ENCODE assay signal across 31 cellular contexts in genomic region chr9:134585021-134585561, GRCh38. TPM values are rescaled to one million over a fixed set of nuclear protein-coding genes. Genes with fewer than 3 reads are reported as not detected.
DNase-seq lines count a peak whose midpoint lies in the region; ATAC-seq and TF ChIP-seq lines count a peak whose summit lies in the region.
"Had no signal": no experiment of that assay in that cellular context is flagged by ENCODE, and none has a peak within 500 bp of the region (broad histone marks: within the 10 kb centered on the region; RNA-seq: fewer than 3 reads in every experiment).

No MANE protein-coding gene starts in this region.

- H2AK5ac ChIP-seq in IMR-90 (ENCODE audit: low read depth, low read length), result no peak overlapping the region

- no peak overlapping the region for H3K23ac ChIP-seq in IMR-90 (ENCODE audit: low read depth, low read length)

- H3K9me3 ChIP-seq in IMR-90 (ENCODE audit: control insufficient read depth, insufficient read depth, low read length) (peaks cover 2% of the 10 kb centered on the region; the same call in 1 of the 2 replicates), smooth muscle cell (replicated peaks; ENCODE audit: low read depth) (peaks cover under 1% of the 10 kb centered on the region)

- H2BK120ac ChIP-seq in IMR-90 (ENCODE audit: low read depth, low read length), result no peak overlapping the region

- H3K27ac Mint-ChIP-seq in activated CD4-positive, alpha-beta T cell treated with anti-CD3 and anti-CD28 coated beads, Interleukin-2, amount 10 ng/mL, durations not matched to agents 24 days and 14 days, result no peak overlapping the region
- H3K27ac Mint-ChIP-seq: activated naive CD8-positive, alpha-beta T cell; activated T-helper 17 cell treated with anti-CD3 and anti-CD28 coated beads, Interleukin-2, amount 50 U/mL, for 72 hours; CD4-positive, CD25-positive, alpha-beta regulatory T cell; immature natural killer cell; stimulated activated memory B cell treated with anti-CD40 and anti-IgM and Interleukin-4, amounts not matched to agents 10 μg/mL and 1 μg/mL and 100 μg/mL, for 72 hours had no signal

- H3K4me1 ChIP-seq in IMR-90 (ENCODE audit: control insufficient read depth, insufficient read depth, low read length), result peaks cover 8% of the 10 kb centered on the region
- H3K4me1 ChIP-seq in smooth muscle cell (ENCODE audit: low read depth), result no peaks in the 10 kb centered on the region

- H3K79me1 ChIP-seq in IMR-90 (ENCODE audit: low read depth in 1 of 2, low read length in 2 of 2), result no peaks in the 10 kb centered on the region

- H3K4me2 ChIP-seq in IMR-90 (ENCODE audit: low read depth, low read length) (no peak overlapping the region), smooth muscle cell (peak overlapping the region; percentile 38)

- no peak overlapping the region for H3K14ac ChIP-seq in IMR-90 (replicated peaks; ENCODE audit: low read depth, low read length)

- TF ChIP-seq RAD21 in IMR-90 (IDR thresholded peaks at IDR 0.05; ENCODE audit: low read length), result no peak

- BruUV-seq in IMR-90 (replicated peaks; lab: Mats Ljungman, UMichigan), result no TSS peak

- H3K36me3 Mint-ChIP-seq in activated CD4-positive, alpha-beta T cell treated with anti-CD3 and anti-CD28 coated beads, Interleukin-2, amount 10 ng/mL, durations not matched to agents 24 days and 14 days (ENCODE audit: low read depth), result no peaks in the 10 kb centered on the region
- H3K36me3 Mint-ChIP-seq: CD4-positive, CD25-positive, alpha-beta regulatory T cell; immature natural killer cell; stimulated activated memory B cell treated with anti-CD40 and anti-IgM and Interleukin-4, amounts not matched to agents 10 μg/mL and 1 μg/mL and 100 μg/mL, for 72 hours had no signal

- H3K4me3 ChIP-seq in IMR-90 (ENCODE audit: insufficient read depth, low read depth, low read length) (no peak overlapping the region), lower leg skin (ENCODE audit: low read depth, poor library complexity, severe bottlenecking) (no peak overlapping the region), smooth muscle cell (no peak overlapping the region)

- no peak overlapping the region for H4K91ac ChIP-seq in IMR-90 (ENCODE audit: insufficient read depth, low read depth, low read length)

- H3K18ac ChIP-seq in IMR-90 (ENCODE audit: low read depth, low read length), result no peak overlapping the region

- POLR2A ChIA-PET in IMR-90 (lab: Charles Lee; ENCODE audit: unreplicated experiment), result no interaction called here

- no peak overlapping the region for H4K8ac ChIP-seq in IMR-90 (ENCODE audit: low read depth in 2 of 2, low read length in 2 of 2)

- no peaks in the 10 kb centered on the region for H3K27me3 ChIP-seq in IMR-90 (ENCODE audit: control insufficient read depth, insufficient read depth, low read length)
- no peaks in the 10 kb centered on the region for H3K27me3 ChIP-seq in smooth muscle cell (ENCODE audit: low read depth)

- no peak overlapping the region for H2BK15ac ChIP-seq in IMR-90 (ENCODE audit: low read depth, low read length)

- H4K20me1 ChIP-seq in IMR-90 (ENCODE audit: insufficient read depth, low read length), result no peaks in the 10 kb centered on the region
- no peaks in the 10 kb centered on the region for H4K20me1 ChIP-seq in smooth muscle cell (ENCODE audit: low read depth)

- H3K9ac ChIP-seq in IMR-90 (ENCODE audit: low read depth, low read length), result no peak overlapping the region
- H3K9ac ChIP-seq in smooth muscle cell (ENCODE audit: low read depth), result no peak overlapping the region

- intact Hi-C loops in activated CD4-positive, alpha-beta T cell treated with anti-CD3 and anti-CD28 coated beads, Interleukin-2, amount 10 ng/mL, durations not matched to agents 24 days and 14 days (cut with micrococcal nuclease), result no loop called here
- intact Hi-C loops in IMR-90 (cut with micrococcal nuclease) (no loop called here), lower leg skin (cut with DNase I; ENCODE audit: low total_unique reads) (no loop called here)

- H3K4me3 Mint-ChIP-seq in activated CD4-positive, alpha-beta T cell treated with anti-CD3 and anti-CD28 coated beads, Interleukin-2, amount 10 ng/mL, durations not matched to agents 24 days and 14 days, result no peak overlapping the region
- H3K4me3 Mint-ChIP-seq: activated naive CD8-positive, alpha-beta T cell; activated T-helper 17 cell treated with anti-CD3 and anti-CD28 coated beads, Interleukin-2, amount 50 U/mL, for 72 hours; CD4-positive, CD25-positive, alpha-beta regulatory T cell; immature natural killer cell; naive B cell; stimulated activated memory B cell treated with anti-CD40 and anti-IgM and Interleukin-4, amounts not matched to agents 10 μg/mL and 1 μg/mL and 100 μg/mL, for 72 hours had no signal

- peaks cover 5% of the 10 kb centered on the region for H3F3A ChIP-seq in smooth muscle cell (ENCODE audit: low read depth)

- ATAC-seq in IMR-90 (ENCODE audit: low read depth) (no peak), GM21528 (IDR thresholded peaks at IDR 0.05; ENCODE audit: low FRiP score, unreplicated experiment) (no peak)
- ATAC-seq: activated T-helper 17 cell treated with anti-CD3 and anti-CD28 coated beads, Interleukin-2, amount 50 U/mL, for 72 hours; HCT116; left colon; stimulated activated memory B cell treated with anti-CD40 and anti-IgM and Interleukin-4, amounts not matched to agents 10 μg/mL and 1 μg/mL and 100 μg/mL, for 72 hours had no signal

- H3K27ac ChIP-seq in IMR-90 (ENCODE audit: insufficient read depth, low read length), result no peak overlapping the region
- H3K27ac ChIP-seq in smooth muscle cell (ENCODE audit: low read depth), result peak overlapping the region; percentile 87
- H3K27ac ChIP-seq: epithelial cell of prostate had no signal

- in situ Hi-C loops in IMR-90 (cut with MboI; ENCODE audit: low sequenced_read_pairs), result no loop called here

- CTCF ChIA-PET in IMR-90 (lab: Yijun Ruan, JAX), result interaction anchor here (1.0 to 1.1 kb wide), 2 partner anchors 56 to 87 kb away, joined by 3 read pairs; partner anchors contain the start of gene COL5A1

- H4K5ac ChIP-seq in IMR-90 (ENCODE audit: low read depth, low read length), result no peak overlapping the region

- no peaks in the 10 kb centered on the region for H3K9me3 Mint-ChIP-seq in activated CD4-positive, alpha-beta T cell treated with anti-CD3 and anti-CD28 coated beads, Interleukin-2, amount 10 ng/mL, durations not matched to agents 24 days and 14 days
- H3K9me3 Mint-ChIP-seq: activated T-helper 17 cell treated with anti-CD3 and anti-CD28 coated beads, Interleukin-2, amount 50 U/mL, for 72 hours had no signal

- no peak overlapping the region for H2BK20ac ChIP-seq in IMR-90 (ENCODE audit: low read depth, low read length)

- H3K4me1 Mint-ChIP-seq in activated CD4-positive, alpha-beta T cell treated with anti-CD3 and anti-CD28 coated beads, Interleukin-2, amount 10 ng/mL, durations not matched to agents 24 days and 14 days, result no peaks in the 10 kb centered on the region
- H3K4me1 Mint-ChIP-seq: activated T-helper 17 cell treated with anti-CD3 and anti-CD28 coated beads, Interleukin-2, amount 50 U/mL, for 72 hours; CD4-positive, CD25-positive, alpha-beta regulatory T cell; immature natural killer cell; stimulated activated memory B cell treated with anti-CD40 and anti-IgM and Interleukin-4, amounts not matched to agents 10 μg/mL and 1 μg/mL and 100 μg/mL, for 72 hours had no signal

- TF ChIP-seq POLR2A in IMR-90 (IDR thresholded peaks at IDR 0.05; ENCODE audit: low read depth, low read length) (no peak), lower leg skin (IDR thresholded peaks at IDR 0.05) (no peak)

- peak; percentile 44 for DNase-seq in activated CD4-positive, alpha-beta T cell treated with anti-CD3 and anti-CD28 coated beads, Interleukin-2, amount 10 ng/mL, durations not matched to agents 24 days and 14 days
- no peak for DNase-seq in activated CD4-positive, alpha-beta T cell treated with anti-CD3 and anti-CD28 coated beads, Interleukin-2, amount 50 U/mL, for 48 hours
- DNase-seq in IMR-90, result no peak
- peak; percentile 7 to 80 for DNase-seq in lower leg skin (ENCODE audit: low spot score in 2 of 2)
- DNase-seq in smooth muscle cell (lab: John Stamatoyannopoulos, UW; ENCODE audit: unreplicated experiment), result no peak
- no peak for DNase-seq in amniotic stem cell (lab: John Stamatoyannopoulos, UW)
- DNase-seq in DMS53 (lab: John Stamatoyannopoulos, UW), result no peak
- DNase-seq: activated CD4-positive, alpha-beta T cell treated with anti-CD3 and anti-CD28 coated beads for 48 hours; anterior cingulate cortex; Calu3; CD4-positive, CD25-positive, alpha-beta regulatory T cell; DND-41; effector CD4-positive, alpha-beta T cell; GF-D8; immature natural killer cell; left colon; midbrain; naive B cell; NCI-H1436 treated with DMSO at 0.1 percent for 48 hours; NCI-H2107; NCI-H446; occipital lobe; substantia nigra; T-helper 9 cell; trophoblast cell had no signal

- peaks cover 13% of the 10 kb centered on the region for H3K79me2 ChIP-seq in smooth muscle cell (ENCODE audit: low read depth)

- H3K56ac ChIP-seq in IMR-90 (ENCODE audit: extremely low read depth, insufficient read depth, low read length), result no peak overlapping the region

- dilution Hi-C loops in IMR-90 (cut with HindIII; ENCODE audit: low sequenced_read_pairs, unreplicated experiment), result no loop called here

- WGBS in IMR-90 (ENCODE audit: extremely low coverage in 2 of 2, insufficient read length in 1 of 2), 2 experiments, result 83% methylated on average over 7 of the region's 18 CpGs; no CpG with 5 or more reads in 1 of the 2 experiments
- WGBS in lower leg skin, 2 donors, result 53 to 61% methylated on average over 15 to 18 of the region's 18 CpGs
- 88% methylated on average over 18 of the region's 18 CpGs for WGBS in smooth muscle cell (ENCODE audit: low lambda C conversion rate)

- H3K9me1 ChIP-seq in IMR-90 (ENCODE audit: insufficient read depth, low read length), result peaks cover 3% of the 10 kb centered on the region; the same call in 1 of the 2 replicates

- H2AK9ac ChIP-seq in IMR-90 (replicated peaks; ENCODE audit: low read depth, low read length, poor library complexity), result peak overlapping the region; percentile 31

- no peak overlapping the region for H2BK5ac ChIP-seq in IMR-90 (ENCODE audit: low read depth, low read length, poor library complexity, severe bottlenecking)

- H3K36me3 ChIP-seq in IMR-90 (ENCODE audit: control insufficient read depth, insufficient read depth, low read length) (no peaks in the 10 kb centered on the region), smooth muscle cell (ENCODE audit: low read depth) (peaks cover 10% of the 10 kb centered on the region)

- TF ChIP-seq CTCF in IMR-90 (conservative IDR thresholded peaks at IDR 0.05; ENCODE audit: low read depth, low read length) (no peak), lower leg skin (IDR thresholded peaks at IDR 0.05) (no peak), smooth muscle cell (IDR thresholded peaks at IDR 0.05; ENCODE audit: borderline replicate concordance, insufficient read depth, poor library complexity, severe bottlenecking) (no peak)

- no peak overlapping the region for H3K4ac ChIP-seq in IMR-90 (ENCODE audit: low read depth, low read length)

- no peak overlapping the region for H2AFZ ChIP-seq in IMR-90 (replicated peaks; ENCODE audit: low read length, poor library complexity)
- no peak overlapping the region for H2AFZ ChIP-seq in smooth muscle cell (ENCODE audit: low read depth)

- H3K27me3 Mint-ChIP-seq in activated CD4-positive, alpha-beta T cell treated with anti-CD3 and anti-CD28 coated beads, Interleukin-2, amount 10 ng/mL, durations not matched to agents 24 days and 14 days, result peaks cover 3% of the 10 kb centered on the region

RNA-seq across cellular contexts. Expression of gene COL5A1, which starts 56.5 kb away (rescaled TPM):
- total RNA-seq in activated CD4-positive, alpha-beta T cell treated with anti-CD3 and anti-CD28 coated beads, Interleukin-2, amount 10 ng/mL, durations not matched to agents 24 days and 14 days, result not detected in 2 replicates
- total RNA-seq in IMR-90 (2012; rRNA removed) (19.2 and 21.1 TPM in 2 replicates), lower leg skin (10 to 100 TPM in 2 of 4 donors, 1 to 10 TPM in 2; 8.4 to 14.7 (median 11.3) TPM), smooth muscle cell (1,084 and 1,167 TPM in 2 replicates)
- polyA plus RNA-seq in IMR-90 (2012; rRNA removed) (154 and 173 TPM in 2 replicates), smooth muscle cell (1,100 and 1,443 TPM in 2 replicates)
- 95.5 and 194 TPM in 2 replicates for polyA plus RNA-seq in IMR-90 (2012; cell fraction: cytosol; rRNA removed)
- polyA plus RNA-seq in IMR-90 (2012; cell fraction: nucleus; rRNA removed; ENCODE audit: low replicate concordance), result 391 and 419 TPM in 2 replicates
- total RNA-seq: Calu3 had no signal
- polyA plus RNA-seq: immature natural killer cell had no signal

Comparison
In these comparisons a context has a peak if more than half of its experiments do, and no peak if none do; other contexts are left out.
1. DNase-seq: peak in activated CD4-positive, alpha-beta T cell treated with anti-CD3 and anti-CD28 coated beads, Interleukin-2, amount 10 ng/mL, durations not matched to agents 24 days and 14 days (single experiment) and lower leg skin (2 of 2); none in activated CD4-positive, alpha-beta T cell treated with anti-CD3 and anti-CD28 coated beads, Interleukin-2, amount 50 U/mL, for 48 hours (0 of 2), IMR-90 (single experiment), smooth muscle cell (single experiment), amniotic stem cell (single experiment) and DMS53 (single experiment).
2. RNA of gene COL5A1, which starts 56.5 kb away (total RNA-seq): 1,084 to 1,167 TPM in smooth muscle cell; 19.2 to 21.1 TPM in IMR-90, 8.4 to 14.7 TPM in lower leg skin and not detected in activated CD4-positive, alpha-beta T cell treated with anti-CD3 and anti-CD28 coated beads, Interleukin-2, amount 10 ng/mL, durations not matched to agents 24 days and 14 days; every median in the first group is over 10 times any median in the second.